ENCODE assay signal across 16 cellular contexts in the genomic region with DNA sequence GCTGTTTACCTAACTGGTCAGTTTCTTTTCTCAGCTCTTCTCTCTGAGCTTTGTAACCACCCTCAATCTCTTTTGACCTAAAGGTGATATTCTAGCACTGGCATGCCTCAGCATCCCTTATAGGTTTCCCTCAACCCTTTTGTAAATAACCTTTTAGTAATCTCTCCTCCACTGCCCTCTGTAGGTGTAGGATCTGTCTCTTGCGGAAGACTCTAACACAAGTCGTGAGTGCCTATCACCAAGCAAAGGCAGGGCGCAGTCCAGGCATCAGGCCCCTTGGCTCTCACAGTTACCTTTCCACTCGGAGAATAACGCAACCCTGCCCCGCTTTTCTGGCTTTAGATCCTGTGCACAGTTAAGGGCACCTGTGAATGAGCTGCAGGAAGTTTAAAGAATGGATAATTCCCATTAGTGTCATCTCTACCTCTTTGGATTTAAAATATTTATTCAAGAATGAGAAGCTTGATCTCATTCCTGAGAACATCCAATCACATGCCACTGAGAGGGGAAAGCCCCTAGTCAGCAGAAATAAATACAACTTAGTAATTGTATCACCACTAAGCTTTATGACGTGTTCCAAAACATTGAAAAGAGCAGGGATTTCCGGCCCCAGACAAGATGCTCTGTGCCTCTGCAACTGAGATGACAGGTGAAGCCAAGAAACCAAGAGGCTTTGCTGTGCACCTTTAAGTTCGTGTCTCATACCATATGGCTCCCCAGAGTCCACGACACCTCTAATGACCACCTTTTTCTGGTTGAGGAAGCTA. TPM values are rescaled to one million over a fixed set of nuclear protein-coding genes. Genes with fewer than 3 reads are reported as not detected.
A peak's percentile ranks its signal among the peaks of the same experiment; 100 is the strongest.
DNase-seq lines count a peak whose midpoint lies in the region; ATAC-seq and TF ChIP-seq lines count a peak whose summit lies in the region.
"Had no signal": no experiment of that assay in that cellular context is flagged by ENCODE, and none has a peak within 500 bp of the region (broad histone marks: within the 10 kb centered on the region; RNA-seq: fewer than 3 reads in every experiment).

No MANE protein-coding gene starts in this region.

- H3K4me2 ChIP-seq in mesenchymal stem cell (ENCODE audit: low read length, poor library complexity, severe bottlenecking) = no peak overlapping the region

- peaks cover 5% of the 10 kb centered on the region for H3K4me1 ChIP-seq in mesenchymal stem cell (ENCODE audit: control insufficient read depth, insufficient read depth, low read depth, low read length)
- H3K4me1 ChIP-seq: parathyroid adenoma had no signal

- peak overlapping the region; percentile 33 to 61 for H2BK12ac ChIP-seq in mesenchymal stem cell (ENCODE audit: low read length in 2 of 2)

- peaks cover 0 to 12% of the 10 kb centered on the region in 2 experiments for H3K27me3 ChIP-seq in mesenchymal stem cell (ENCODE audit: control insufficient read depth in 1 of 2, insufficient read depth in 1 of 2, low read length in 2 of 2)

- no peak overlapping the region for H3K14ac ChIP-seq in mesenchymal stem cell (ENCODE audit: low read length in 2 of 2)

- H3K4me3 Mint-ChIP-seq in activated CD8-positive, alpha-beta memory T cell treated with anti-CD3 and anti-CD28 coated beads, Interleukin-2, amount 10 ng/mL, durations not matched to agents 7 days and 5 days = no peak overlapping the region
- no peak overlapping the region for H3K4me3 Mint-ChIP-seq in activated B cell treated with CpG ODN at 0.5 μM for 24 hours

- H3K9me3 ChIP-seq in mesenchymal stem cell (ENCODE audit: control insufficient read depth, low read length) = no peaks in the 10 kb centered on the region

- H3K36me3 Mint-ChIP-seq in activated CD8-positive, alpha-beta memory T cell treated with anti-CD3 and anti-CD28 coated beads, Interleukin-2, amount 10 ng/mL, durations not matched to agents 7 days and 5 days = peaks cover 1% of the 10 kb centered on the region
- no peaks in the 10 kb centered on the region for H3K36me3 Mint-ChIP-seq in activated B cell treated with CpG ODN at 0.5 μM for 24 hours (ENCODE audit: low read depth)

- TF ChIP-seq CTCF in activated B cell treated with CpG ODN at 0.5 μM for 24 hours (IDR thresholded peaks at IDR 0.05) = no peak

- H2BK120ac ChIP-seq in mesenchymal stem cell (ENCODE audit: low read depth, low read length) = peak overlapping the region; percentile 23

- H3K4me1 Mint-ChIP-seq in activated CD8-positive, alpha-beta memory T cell treated with anti-CD3 and anti-CD28 coated beads, Interleukin-2, amount 10 ng/mL, durations not matched to agents 7 days and 5 days = peaks cover 44% of the 10 kb centered on the region
- peaks cover 63% of the 10 kb centered on the region for H3K4me1 Mint-ChIP-seq in activated B cell treated with CpG ODN at 0.5 μM for 24 hours

- CTCF ChIA-PET in activated CD8-positive, alpha-beta memory T cell treated with anti-CD3 and anti-CD28 coated beads, Interleukin-2, amount 10 ng/mL, durations not matched to agents 7 days and 5 days (lab: Charles Lee) = interaction anchor here (0.9 to 4.3 kb wide), 5 partner anchors 37 to 145 kb away, joined by 3 to 19 read pairs (median 3); a partner anchor contains a TSS
- CTCF ChIA-PET in activated B cell treated with CpG ODN at 0.5 μM for 24 hours (lab: Charles Lee) = interaction anchor here (1.2 to 1.5 kb wide), 2 partner anchors 187 to 218 kb away, joined by 3 read pairs; no protein-coding TSS in a partner anchor

- DNase-seq in activated CD8-positive, alpha-beta memory T cell treated with anti-CD3 and anti-CD28 coated beads, Interleukin-2, amount 10 ng/mL, durations not matched to agents 7 days and 5 days = peak; percentile 64
- no peak for DNase-seq in activated CD8-positive, alpha-beta memory T cell treated with anti-CD3 and anti-CD28 coated beads, Interleukin-2, amount 50 U/mL, for 4 hours
- DNase-seq in activated B cell treated with CpG ODN at 0.5 μM for 24 hours (no peak), mesenchymal stem cell (no peak), NOMO-1 treated with dmso at 0.1 percent for 144 hours (lab: John Stamatoyannopoulos, UW; ENCODE audit: unreplicated experiment) (no peak), NCI-H748 treated with DMSO at 0.1 percent for 48 hours (lab: John Stamatoyannopoulos, UW) (no peak), posterior cingulate gyrus (no peak)
- DNase-seq: Kasumi-1; mammary epithelial cell; NCI-H1694 treated with DMSO at 0.1 percent for 48 hours; stimulated activated CD8-positive, alpha-beta memory T cell treated with anti-CD3 and anti-CD28 coated beads, Interleukin-4, amount 100 ng/mL, for 48 hours had no signal

- peak; percentile 66 for ATAC-seq in activated CD8-positive, alpha-beta memory T cell treated with anti-CD3 and anti-CD28 coated beads, Interleukin-2, amount 10 ng/mL, durations not matched to agents 7 days and 5 days
- ATAC-seq in HG02610 (IDR thresholded peaks at IDR 0.05; ENCODE audit: unreplicated experiment) = peak; percentile 61
- peak; percentile 26 for ATAC-seq in activated B cell treated with CpG ODN at 0.5 μM for 24 hours (ENCODE audit: low read depth)

- H3K9me3 Mint-ChIP-seq in activated CD8-positive, alpha-beta memory T cell treated with anti-CD3 and anti-CD28 coated beads, Interleukin-2, amount 10 ng/mL, durations not matched to agents 7 days and 5 days (ENCODE audit: low read depth) = no peaks in the 10 kb centered on the region
- H3K9me3 Mint-ChIP-seq in activated B cell treated with CpG ODN at 0.5 μM for 24 hours = no peaks in the 10 kb centered on the region

- H3K23ac ChIP-seq in mesenchymal stem cell (ENCODE audit: low read length in 2 of 2) = no peak overlapping the region

- H3K27me3 Mint-ChIP-seq in activated CD8-positive, alpha-beta memory T cell treated with anti-CD3 and anti-CD28 coated beads, Interleukin-2, amount 10 ng/mL, durations not matched to agents 7 days and 5 days = no peaks in the 10 kb centered on the region
- H3K27me3 Mint-ChIP-seq in activated B cell treated with CpG ODN at 0.5 μM for 24 hours = no peaks in the 10 kb centered on the region

- H4K8ac ChIP-seq in mesenchymal stem cell (ENCODE audit: low read length) = no peak overlapping the region

- no peaks in the 10 kb centered on the region for H3K36me3 ChIP-seq in mesenchymal stem cell (ENCODE audit: control insufficient read depth in 1 of 2, insufficient read depth in 2 of 2, low read depth in 1 of 2, low read length in 2 of 2)

- peak overlapping the region; percentile 32 for H3K27ac Mint-ChIP-seq in activated CD8-positive, alpha-beta memory T cell treated with anti-CD3 and anti-CD28 coated beads, Interleukin-2, amount 10 ng/mL, durations not matched to agents 7 days and 5 days
- no peak overlapping the region for H3K27ac Mint-ChIP-seq in activated B cell treated with CpG ODN at 0.5 μM for 24 hours

- no peak overlapping the region for H3K9ac ChIP-seq in mesenchymal stem cell (ENCODE audit: low read length)
- H3K9ac ChIP-seq: parathyroid adenoma had no signal

- H3K27ac ChIP-seq in mesenchymal stem cell (ENCODE audit: low read length, poor library complexity, severe bottlenecking) = no peak overlapping the region
- H3K27ac ChIP-seq: coronary artery, parathyroid adenoma had no signal

- H2BK15ac ChIP-seq in mesenchymal stem cell (ENCODE audit: low read depth, poor library complexity, severe bottlenecking) = no peak overlapping the region

- 87% methylated on average over 8 of the region's 10 CpGs for WGBS in mesenchymal stem cell

- H3K79me1 ChIP-seq in mesenchymal stem cell (replicated peaks; ENCODE audit: low read length, poor library complexity, severe bottlenecking) = no peaks in the 10 kb centered on the region

- POLR2A ChIA-PET in activated B cell treated with CpG ODN at 0.5 μM for 24 hours (lab: Charles Lee) = interaction anchor here (0.5 to 0.6 kb wide), 2 partner anchors 48 to 376 kb away, joined by 4 to 6 read pairs; a partner anchor contains a TSS

- peak overlapping the region in 1 of 2 experiments; percentile 46 for H3K4ac ChIP-seq in mesenchymal stem cell (ENCODE audit: low read depth in 1 of 2, low read length in 2 of 2)

- no peak overlapping the region for H3K4me3 ChIP-seq in mesenchymal stem cell (ENCODE audit: insufficient read depth in 1 of 2, low read depth in 1 of 2, low read length in 2 of 2)
- H3K4me3 ChIP-seq: coronary artery had no signal

- H2AK5ac ChIP-seq in mesenchymal stem cell (ENCODE audit: low read length, severe bottlenecking) = no peak overlapping the region

- no peak overlapping the region for H2AFZ ChIP-seq in mesenchymal stem cell (ENCODE audit: low read depth, low read length)
- H2AFZ ChIP-seq: parathyroid adenoma had no signal

- H4K91ac ChIP-seq in mesenchymal stem cell (ENCODE audit: low read length) = no peak overlapping the region

- peak overlapping the region in 1 of 2 experiments; percentile 14 for H3K18ac ChIP-seq in mesenchymal stem cell (ENCODE audit: low read depth in 1 of 2, low read length in 2 of 2)

- H2BK5ac ChIP-seq in mesenchymal stem cell (ENCODE audit: low read depth, low read length, poor library complexity, severe bottlenecking) = no peak overlapping the region

- intact Hi-C loops in activated B cell treated with CpG ODN at 0.5 μM for 24 hours (cut with micrococcal nuclease) = no loop called here
- intact Hi-C loops in posterior cingulate gyrus (cut with DNase I) = no loop called here

RNA-seq across cellular contexts. Expression of a gene that starts 58.8 kb away (rescaled TPM):
- 1 to 10 TPM; 1.5 to 1.9 TPM for total RNA-seq in activated CD8-positive, alpha-beta memory T cell treated with anti-CD3 and anti-CD28 coated beads, Interleukin-2, amount 10 ng/mL, durations not matched to agents 7 days and 5 days
- total RNA-seq in activated B cell treated with CpG ODN at 0.5 μM for 24 hours = 1.2 TPM in 1 of 2 replicates, not detected in the other
- not detected for polyA plus RNA-seq in mesenchymal stem cell (2013, experiment 1 of 2)
- 0.19 TPM for polyA plus RNA-seq in mesenchymal stem cell (2013, experiment 2 of 2)
- total RNA-seq: A673, fibroblast of lung, mammary epithelial cell had no signal
- polyA plus RNA-seq: fibroblast of lung, mammary epithelial cell had no signal
